9 cellular contexts compared by ENCODE assay signal in the genomic region with DNA sequence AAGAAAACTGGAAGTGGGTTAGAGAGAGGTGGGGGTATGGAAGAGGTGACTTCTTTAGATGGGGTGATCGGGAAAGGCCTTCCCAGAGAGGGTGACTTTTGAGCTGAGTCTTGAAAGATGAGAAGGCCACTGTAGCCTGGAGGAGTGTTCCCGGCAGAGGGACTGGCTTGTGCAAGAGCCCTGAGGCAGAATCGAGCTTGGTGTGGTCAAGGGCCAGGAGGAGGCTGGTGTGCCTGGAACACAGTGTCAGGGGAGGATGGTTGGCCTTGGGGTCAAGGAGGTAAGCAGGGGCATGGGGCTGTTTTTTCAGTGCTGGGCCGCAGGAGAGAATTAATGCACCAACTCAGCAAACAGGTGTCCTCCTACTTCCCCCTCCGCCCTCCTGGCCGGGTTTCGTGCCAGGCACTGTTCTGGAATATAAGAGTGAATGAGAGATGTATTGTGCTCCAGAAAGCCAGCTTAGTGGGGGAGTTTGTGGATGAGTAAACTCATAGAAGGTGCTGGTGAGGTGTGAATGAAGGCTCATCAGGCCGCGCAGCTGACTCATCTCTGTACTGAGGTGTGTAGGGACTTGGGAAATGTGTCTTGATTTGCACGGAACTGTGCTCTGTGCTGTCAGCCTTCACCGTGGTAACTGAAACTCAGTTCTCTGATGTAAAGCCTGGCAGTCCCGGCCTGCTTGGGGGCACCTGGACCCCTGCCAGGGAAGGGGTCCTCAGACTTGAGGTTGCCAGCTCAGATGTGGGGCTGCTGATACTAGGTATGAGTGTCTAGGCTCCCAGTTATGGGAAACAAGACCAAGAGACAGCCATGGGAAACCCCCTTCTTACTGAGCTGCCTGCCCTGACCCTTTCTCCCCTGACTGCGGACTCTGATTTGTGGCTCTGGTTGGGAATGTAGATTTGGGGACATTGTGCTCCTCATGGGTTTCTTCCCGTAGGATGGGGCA. TPM values are rescaled to one million over a fixed set of nuclear protein-coding genes. Genes with fewer than 3 reads are reported as not detected.
DNase-seq lines count a peak whose midpoint lies in the region; ATAC-seq and TF ChIP-seq lines count a peak whose summit lies in the region.
"Had no signal": no experiment of that assay in that cellular context is flagged by ENCODE, and none has a peak within 500 bp of the region (broad histone marks: within the 10 kb centered on the region; RNA-seq: fewer than 3 reads in every experiment).

No MANE protein-coding gene starts in this region.

- peaks cover 17% of the 10 kb centered on the region for H3K36me3 Mint-ChIP-seq in activated T-helper 17 cell treated with anti-CD3 and anti-CD28 coated beads, Interleukin-2, amount 50 U/mL, for 72 hours (ENCODE audit: low read depth)
- no peaks in the 10 kb centered on the region for H3K36me3 Mint-ChIP-seq in natural killer cell

- TF ChIP-seq CTCF in AG04450 (IDR thresholded peaks at IDR 0.05; ENCODE audit: low read depth, low read length) (no peak), natural killer cell (IDR thresholded peaks at IDR 0.05) (no peak)

- CTCF ChIA-PET in AG04450 (lab: Charles Lee), result interaction anchor here (1.1 kb wide), 1 partner anchor 117 kb away, joined by 3 read pairs; no protein-coding TSS in a partner anchor

- peaks cover 71% of the 10 kb centered on the region for H3K4me1 Mint-ChIP-seq in activated T-helper 17 cell treated with anti-CD3 and anti-CD28 coated beads, Interleukin-2, amount 50 U/mL, for 72 hours
- peaks cover 66 to 69% of the 10 kb centered on the region in 2 donors for H3K4me1 Mint-ChIP-seq in natural killer cell

- H3K9me3 ChIP-seq in AG04450 (ENCODE audit: control insufficient read depth, insufficient read depth, low read length), result no peaks in the 10 kb centered on the region
- H3K9me3 ChIP-seq: Caco-2 had no signal

- peak overlapping the region; percentile 75 for H3K4me3 Mint-ChIP-seq in activated T-helper 17 cell treated with anti-CD3 and anti-CD28 coated beads, Interleukin-2, amount 50 U/mL, for 72 hours
- H3K4me3 Mint-ChIP-seq in natural killer cell, result no peak overlapping the region

- H3K27ac Mint-ChIP-seq in activated T-helper 17 cell treated with anti-CD3 and anti-CD28 coated beads, Interleukin-2, amount 50 U/mL, for 72 hours, result peak overlapping the region; percentile 95
- H3K27ac Mint-ChIP-seq in natural killer cell, result peak overlapping the region; percentile 91 to 96

- no peaks in the 10 kb centered on the region for H3K9me3 Mint-ChIP-seq in activated T-helper 17 cell treated with anti-CD3 and anti-CD28 coated beads, Interleukin-2, amount 50 U/mL, for 72 hours
- H3K9me3 Mint-ChIP-seq in natural killer cell, result no peaks in the 10 kb centered on the region

- DNase-seq in AG04450 (ENCODE audit: low read depth, low spot score), result no peak
- peak; percentile 67 for DNase-seq in HT1080 (ENCODE audit: low read depth)
- no peak for DNase-seq in natural killer cell
- DNase-seq in retina, result no peak
- no peak for DNase-seq in mucosa of gallbladder (ENCODE audit: low spot score)
- no peak for DNase-seq in NCI-H187 treated with DMSO at 0.1 percent for 48 hours (lab: John Stamatoyannopoulos, UW)

- peak; percentile 60 for ATAC-seq in GM21390 (IDR thresholded peaks at IDR 0.05; ENCODE audit: unreplicated experiment)
- ATAC-seq in activated T-helper 17 cell treated with anti-CD3 and anti-CD28 coated beads, Interleukin-2, amount 50 U/mL, for 72 hours (replicated peaks), result peak; percentile 73
- peak in 2 of 3 donors; percentile 30 to 43 for ATAC-seq in natural killer cell

- H3K27ac ChIP-seq in AG04450 (ENCODE audit: low read depth, low read length), result peak overlapping the region; percentile 21

- H3K27me3 Mint-ChIP-seq in activated T-helper 17 cell treated with anti-CD3 and anti-CD28 coated beads, Interleukin-2, amount 50 U/mL, for 72 hours, result no peaks in the 10 kb centered on the region
- H3K27me3 Mint-ChIP-seq in natural killer cell (ENCODE audit: low read depth in 2 of 2), result no peaks in the 10 kb centered on the region

- H3K4me3 ChIP-seq in AG04450 (ENCODE audit: low read depth, low read length), result no peak overlapping the region

- POLR2A ChIA-PET in AG04450 (lab: Yijun Ruan, JAX), result interaction anchor here (1.2 kb wide), 1 partner anchor 13 kb away, joined by 3 read pairs; no protein-coding TSS in a partner anchor

- intact Hi-C loops in natural killer cell (cut with micrococcal nuclease), result loop anchor here (2.0 to 5.0 kb wide), 2 partner anchors 73 to 96 kb away; no protein-coding TSS in a partner anchor

- H3K27me3 ChIP-seq in AG04450 (ENCODE audit: control insufficient read depth, insufficient read depth, low read length), result no peaks in the 10 kb centered on the region

RNA-seq across cellular contexts. Expression of a gene that starts 15.3 kb away (rescaled TPM):
- polyA plus RNA-seq in AG04450 (2011; rRNA removed), result 28.2 and 34.9 TPM in 2 replicates
- 56.0 and 69.7 TPM in 2 replicates for polyA minus RNA-seq in AG04450 (2011; rRNA and poly(A)+ RNA removed)
- total RNA-seq in HT1080 (2014; rRNA removed; shearing (Covaris generic)), result 3.4 and 4.5 TPM in 2 replicates
- polyA plus RNA-seq in HT1080 (2015; cell fraction: cytosol; rRNA removed), result 5.1 and 6.6 TPM in 2 replicates
- polyA plus RNA-seq in HT1080 (2015; cell fraction: nucleus; rRNA removed), result 18.5 and 20.1 TPM in 2 replicates
- 10 to 100 TPM; 46.1 to 52.6 TPM for total RNA-seq in activated T-helper 17 cell treated with anti-CD3 and anti-CD28 coated beads, Interleukin-2, amount 50 U/mL, for 72 hours
- total RNA-seq in natural killer cell, result 10 to 100 TPM; 46.4 to 63.1 (median 59.2) TPM
- 60.2 TPM for total RNA-seq in mucosa of gallbladder
